In the genomic region with DNA sequence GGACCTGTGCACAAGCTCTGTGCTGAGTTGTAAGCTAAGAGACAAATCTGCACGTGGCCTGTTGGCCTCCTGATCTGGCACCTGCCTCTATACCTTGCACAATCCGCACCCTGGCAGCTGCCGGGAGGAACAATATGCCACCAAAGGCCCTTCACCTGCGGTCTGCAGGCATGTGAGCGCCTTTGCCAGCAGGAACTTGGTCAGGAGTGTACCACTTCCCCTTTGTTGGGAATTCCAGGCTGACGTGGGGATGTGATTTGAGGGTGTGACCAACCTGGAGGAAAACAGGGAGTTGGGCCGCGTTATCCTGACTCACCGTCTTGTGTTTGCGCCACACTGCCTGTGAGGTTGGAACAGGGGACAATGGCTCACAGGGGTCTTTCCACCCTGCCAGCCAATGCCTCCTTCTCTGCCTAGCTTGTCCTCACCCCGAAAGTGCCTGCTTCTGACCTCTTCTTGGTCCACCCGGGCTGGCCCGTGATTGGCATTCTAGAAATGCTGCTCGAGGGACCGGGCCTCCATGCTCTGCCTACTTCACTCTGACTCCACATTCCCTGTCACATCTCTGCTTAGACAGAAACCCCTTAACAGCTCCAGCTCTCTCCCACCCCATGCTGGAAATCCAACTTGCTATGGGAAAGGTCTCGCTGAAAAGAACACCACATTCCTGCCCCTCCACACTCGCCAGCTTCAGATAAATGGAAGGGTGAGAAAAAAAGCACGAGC, we compare ENCODE assay signal across 16 cellular contexts.
DNase-seq lines count a peak whose midpoint lies in the region; ATAC-seq and TF ChIP-seq lines count a peak whose summit lies in the region.
"Had no signal": no experiment of that assay in that cellular context is flagged by ENCODE, and none has a peak within 500 bp of the region (broad histone marks: within the 10 kb centered on the region; RNA-seq: fewer than 3 reads in every experiment).

No MANE protein-coding gene starts in this region.

- H3K9me3 ChIP-seq in endodermal cell (ENCODE audit: control insufficient read depth, low read length), result no peaks in the 10 kb centered on the region
- H3K9me3 ChIP-seq: SJSA1 had no signal

- TF ChIP-seq CTCF in endodermal cell (conservative IDR thresholded peaks at IDR 0.05) (no peak), progenitor cell of endocrine pancreas (IDR thresholded peaks at IDR 0.05; ENCODE audit: unreplicated experiment) (no peak)

- 91 to 93% methylated on average over 6 to 18 of the region's 18 CpGs for WGBS in endodermal cell (ENCODE audit: insufficient coverage in 1 of 2, insufficient read length in 1 of 2), 2 experiments

- peaks cover 2% of the 10 kb centered on the region for H3K9me3 Mint-ChIP-seq in endodermal cell
- peaks cover 3% of the 10 kb centered on the region for H3K9me3 Mint-ChIP-seq in progenitor cell of endocrine pancreas (ENCODE audit: low read depth)
- H3K9me3 Mint-ChIP-seq in activated T-helper 2 cell treated with anti-CD3 and anti-CD28 coated beads, Interferon-gamma antibody, Interleukin-2, Interleukin-4, amounts not matched to agents 10 μg/mL and 5 μg/mL and 100 μg/mL, durations not matched to agents 14 hours and 24 hours and 36 hours, result no peaks in the 10 kb centered on the region

- H3K36me3 Mint-ChIP-seq in endodermal cell (ENCODE audit: low read depth) (no peaks in the 10 kb centered on the region), progenitor cell of endocrine pancreas (ENCODE audit: insufficient read depth) (no peaks in the 10 kb centered on the region)
- no peaks in the 10 kb centered on the region for H3K36me3 Mint-ChIP-seq in activated T-helper 2 cell treated with anti-CD3 and anti-CD28 coated beads, Interferon-gamma antibody, Interleukin-2, Interleukin-4, amounts not matched to agents 10 μg/mL and 5 μg/mL and 100 μg/mL, durations not matched to agents 14 hours and 24 hours and 36 hours (ENCODE audit: low read depth)
- H3K36me3 Mint-ChIP-seq: brain had no signal

- no peak overlapping the region for H3K4me3 ChIP-seq in endodermal cell (ENCODE audit: low read length)
- H3K4me3 ChIP-seq: SJSA1 had no signal

- ATAC-seq in GM19328 (IDR thresholded peaks at IDR 0.05; ENCODE audit: unreplicated experiment), result no peak

- DNase-seq in DMS79 (lab: John Stamatoyannopoulos, UW) (peak; percentile 39), NCI-H226 (peak; percentile 88), endodermal cell (peak; percentile 37), progenitor cell of endocrine pancreas (ENCODE audit: low spot score, unreplicated experiment) (no peak), SK-N-DZ (ENCODE audit: low spot score) (no peak), iPS-NIHi11 (ENCODE audit: low spot score) (no peak)
- DNase-seq in activated T-helper 2 cell treated with anti-CD3 and anti-CD28 coated beads, Interferon-gamma antibody, Interleukin-2, Interleukin-4, amounts not matched to agents 10 μg/mL and 5 μg/mL and 100 μg/mL, durations not matched to agents 14 hours and 24 hours and 36 hours (ENCODE audit: low spot score), result no peak
- DNase-seq: activated CD8-positive, alpha-beta memory T cell treated with anti-CD3 and anti-CD28 coated beads for 24 hours; effector CD8-positive, alpha-beta T cell; NK-92 treated with Interleukin-12 subunit alpha and Interleukin-12 subunit beta, amount 100 ng/mL, for 24 hours; stimulated activated CD4-positive, alpha-beta T cell treated with anti-CD3 and anti-CD28 coated beads, Interleukin-2, amount 100 ng/mL, for 24 hours; stimulated activated CD8-positive, alpha-beta memory T cell treated with anti-CD3 and anti-CD28 coated beads, Interleukin-4, amount 100 ng/mL, for 48 hours had no signal

- no peaks in the 10 kb centered on the region for H3K36me3 ChIP-seq in endodermal cell (ENCODE audit: control insufficient read depth, insufficient read depth, low read length)
- H3K36me3 ChIP-seq: SJSA1 had no signal

- H3K4me1 ChIP-seq in endodermal cell (ENCODE audit: control insufficient read depth, insufficient read depth, low read length), result no peaks in the 10 kb centered on the region
- H3K4me1 ChIP-seq: SJSA1 had no signal

- no peak overlapping the region for H3K9ac ChIP-seq in endodermal cell (ENCODE audit: extremely low read depth, low read length, poor library complexity, severe bottlenecking)
- H3K9ac ChIP-seq: KMS-11 had no signal

- no peaks in the 10 kb centered on the region for H3K27me3 ChIP-seq in endodermal cell (ENCODE audit: control insufficient read depth, insufficient read depth, low read length, poor library complexity, severe bottlenecking)
- H3K27me3 ChIP-seq: SJSA1 had no signal

- H3K27ac Mint-ChIP-seq in endodermal cell (no peak overlapping the region), progenitor cell of endocrine pancreas (peak overlapping the region; percentile 21)
- H3K27ac Mint-ChIP-seq in activated T-helper 2 cell treated with anti-CD3 and anti-CD28 coated beads, Interferon-gamma antibody, Interleukin-2, Interleukin-4, amounts not matched to agents 10 μg/mL and 5 μg/mL and 100 μg/mL, durations not matched to agents 14 hours and 24 hours and 36 hours, result no peak overlapping the region
- H3K27ac Mint-ChIP-seq: brain had no signal

- H3K27ac ChIP-seq in endodermal cell (ENCODE audit: low read depth, low read length), result no peak overlapping the region
- H3K27ac ChIP-seq: KMS-11, SJSA1 had no signal

- H3K4me3 Mint-ChIP-seq in endodermal cell (no peak overlapping the region), progenitor cell of endocrine pancreas (ENCODE audit: low read depth) (no peak overlapping the region)
- no peak overlapping the region for H3K4me3 Mint-ChIP-seq in activated T-helper 2 cell treated with anti-CD3 and anti-CD28 coated beads, Interferon-gamma antibody, Interleukin-2, Interleukin-4, amounts not matched to agents 10 μg/mL and 5 μg/mL and 100 μg/mL, durations not matched to agents 14 hours and 24 hours and 36 hours (ENCODE audit: low read depth)
- H3K4me3 Mint-ChIP-seq: brain had no signal

- H3K27me3 Mint-ChIP-seq in endodermal cell (ENCODE audit: insufficient read depth), result no peaks in the 10 kb centered on the region
- H3K27me3 Mint-ChIP-seq in progenitor cell of endocrine pancreas, result peaks cover 1% of the 10 kb centered on the region
- no peaks in the 10 kb centered on the region for H3K27me3 Mint-ChIP-seq in activated T-helper 2 cell treated with anti-CD3 and anti-CD28 coated beads, Interferon-gamma antibody, Interleukin-2, Interleukin-4, amounts not matched to agents 10 μg/mL and 5 μg/mL and 100 μg/mL, durations not matched to agents 14 hours and 24 hours and 36 hours (ENCODE audit: low read depth)

- H3K4me1 Mint-ChIP-seq in endodermal cell, result no peaks in the 10 kb centered on the region
- peaks cover 3% of the 10 kb centered on the region for H3K4me1 Mint-ChIP-seq in progenitor cell of endocrine pancreas (ENCODE audit: low read depth)
- H3K4me1 Mint-ChIP-seq in activated T-helper 2 cell treated with anti-CD3 and anti-CD28 coated beads, Interferon-gamma antibody, Interleukin-2, Interleukin-4, amounts not matched to agents 10 μg/mL and 5 μg/mL and 100 μg/mL, durations not matched to agents 14 hours and 24 hours and 36 hours (ENCODE audit: low read depth), result peaks cover 3% of the 10 kb centered on the region
- H3K4me1 Mint-ChIP-seq: brain had no signal

- intact Hi-C loops in activated T-helper 2 cell treated with anti-CD3 and anti-CD28 coated beads, Interferon-gamma antibody, Interleukin-2, Interleukin-4, amounts not matched to agents 10 μg/mL and 5 μg/mL and 100 μg/mL, durations not matched to agents 14 hours and 24 hours and 36 hours (cut with micrococcal nuclease), result no loop called here

Comparison
In these comparisons a context has a peak if more than half of its experiments do, and no peak if none do; other contexts are left out.
1. DNase-seq: peak in DMS79 (single experiment), NCI-H226 (single experiment) and endodermal cell (single experiment); none in progenitor cell of endocrine pancreas (single experiment), SK-N-DZ (single experiment), iPS-NIHi11 (single experiment) and activated T-helper 2 cell treated with anti-CD3 and anti-CD28 coated beads, Interferon-gamma antibody, Interleukin-2, Interleukin-4, amounts not matched to agents 10 μg/mL and 5 μg/mL and 100 μg/mL, durations not matched to agents 14 hours and 24 hours and 36 hours (single experiment).